ENCODE assay signal across 8 cellular contexts in genomic region chr10:34504534-34504933, GRCh38.
DNase-seq lines count a peak whose midpoint lies in the region; ATAC-seq and TF ChIP-seq lines count a peak whose summit lies in the region.
"Had no signal": no experiment of that assay in that cellular context is flagged by ENCODE, and none has a peak within 500 bp of the region (broad histone marks: within the 10 kb centered on the region; RNA-seq: fewer than 3 reads in every experiment).

No MANE protein-coding gene starts in this region.

- H3K36me3 ChIP-seq in GM23248 (ENCODE audit: low read depth) (no peaks in the 10 kb centered on the region), brain microvascular endothelial cell (replicated peaks) (no peaks in the 10 kb centered on the region), mesodermal cell (ENCODE audit: control insufficient read depth, insufficient read depth, low read length) (peaks cover 7% of the 10 kb centered on the region)

- H4K20me1 ChIP-seq in GM23248 (ENCODE audit: insufficient read depth) = no peaks in the 10 kb centered on the region

- 67 to 86% methylated on average over 3 of the region's 3 CpGs for WGBS in GM23248 (ENCODE audit: low coverage in 1 of 2, low lambda C conversion rate in 2 of 2, missing lambda C conversion rate in 2 of 2), 2 experiments
- 80% methylated on average over 1 of the region's 3 CpGs; no CpG with 5 or more reads in 1 of the 2 experiments for WGBS in mesodermal cell (ENCODE audit: insufficient coverage in 2 of 2), 2 experiments

- H3K4me1 ChIP-seq in GM23248 (ENCODE audit: insufficient read depth) (no peaks in the 10 kb centered on the region), mesodermal cell (ENCODE audit: control insufficient read depth, insufficient read depth, low read length, poor library complexity, severe bottlenecking) (peaks cover 11% of the 10 kb centered on the region)

- no peaks in the 10 kb centered on the region for H3F3A ChIP-seq in GM23248 (ENCODE audit: insufficient read depth)

- H3K9ac ChIP-seq in GM23248 = no peak overlapping the region

- H3K9me3 ChIP-seq in GM23248 (ENCODE audit: low read depth) (no peaks in the 10 kb centered on the region), mesodermal cell (ENCODE audit: control insufficient read depth, low read length) (no peaks in the 10 kb centered on the region)

- ATAC-seq in HG02840 (IDR thresholded peaks at IDR 0.05; ENCODE audit: low FRiP score, unreplicated experiment) (no peak), GM19035 (IDR thresholded peaks at IDR 0.05; ENCODE audit: unreplicated experiment) (no peak)

- H3K27ac ChIP-seq in GM23248 = no peak overlapping the region
- H3K27ac ChIP-seq in brain microvascular endothelial cell = no peak overlapping the region
- H3K27ac ChIP-seq in mesodermal cell (ENCODE audit: low read depth, low read length, severe bottlenecking) = peak overlapping the region; percentile 50

- H3K27me3 ChIP-seq in GM23248 (replicated peaks; ENCODE audit: insufficient read depth) = no peaks in the 10 kb centered on the region
- H3K27me3 ChIP-seq in brain microvascular endothelial cell (replicated peaks) = no peaks in the 10 kb centered on the region

- H3K4me3 ChIP-seq in GM23248 = no peak overlapping the region
- H3K4me3 ChIP-seq in brain microvascular endothelial cell (ENCODE audit: low read depth, low read length) = no peak overlapping the region
- H3K4me3 ChIP-seq in mesodermal cell (ENCODE audit: extremely low read depth, insufficient read depth, low read length, poor library complexity, severe bottlenecking) = no peak overlapping the region

- TF ChIP-seq CTCF in brain microvascular endothelial cell (IDR thresholded peaks at IDR 0.05; ENCODE audit: low read depth, low read length, missing control alignments) = no peak

- DNase-seq in GM23248 (peak; percentile 67), NCI-H1092 (lab: John Stamatoyannopoulos, UW) (peak; percentile 6), brain microvascular endothelial cell (peak; percentile 53), cerebellum (ENCODE audit: low spot score) (no peak)
- DNase-seq: stimulated activated CD4-positive, alpha-beta T cell treated with anti-CD3 and anti-CD28 coated beads, Interleukin-2, amount 100 ng/mL, for 24 hours had no signal

- H3K9me2 ChIP-seq in GM23248 (ENCODE audit: insufficient read depth) = no peaks in the 10 kb centered on the region

- no peak overlapping the region for H3K4me2 ChIP-seq in GM23248 (ENCODE audit: unreplicated experiment)

- H2AFZ ChIP-seq in GM23248 = no peak overlapping the region

- H3K79me2 ChIP-seq in GM23248 (ENCODE audit: insufficient read depth) = no peaks in the 10 kb centered on the region

- in situ Hi-C loops in GM23248 (cut with MboI) (no loop called here), brain microvascular endothelial cell (cut with HindIII; ENCODE audit: low pct_ligation_motif_present, low sequenced_read_pairs) (no loop called here)
